ENCODE assay signal across 8 cellular contexts in the genomic region with DNA sequence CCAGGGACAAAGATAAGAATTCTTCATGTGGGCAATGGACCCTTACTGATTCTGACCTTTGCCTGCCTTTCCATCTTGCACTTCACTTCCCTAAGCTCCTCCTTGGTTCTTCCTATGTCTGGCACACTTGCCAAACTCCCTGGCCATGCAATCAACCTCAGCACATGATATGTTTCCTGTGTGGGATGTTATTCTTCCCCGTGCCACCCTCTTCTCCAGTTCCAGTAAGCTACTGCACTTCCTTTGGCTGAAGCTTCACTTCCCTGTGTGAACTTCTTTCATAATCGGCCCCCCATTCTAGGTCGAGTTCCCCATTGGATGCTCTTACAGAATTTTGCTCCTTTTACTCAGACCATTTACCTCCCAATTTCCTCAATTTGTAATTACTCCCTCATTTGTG. TPM values are rescaled to one million over a fixed set of nuclear protein-coding genes. Genes with fewer than 3 reads are reported as not detected.
DNase-seq lines count a peak whose midpoint lies in the region; ATAC-seq and TF ChIP-seq lines count a peak whose summit lies in the region.

No MANE protein-coding gene starts in this region.

- no peaks in the 10 kb centered on the region for H3K9me3 ChIP-seq in left ventricle myocardium inferior (replicated peaks)
- no peaks in the 10 kb centered on the region for H3K9me3 ChIP-seq in transverse colon

- ATAC-seq in Right ventricle myocardium inferior (peak; percentile 71), GM19395 (IDR thresholded peaks at IDR 0.05; ENCODE audit: unreplicated experiment) (no peak), HG03025 (IDR thresholded peaks at IDR 0.05; ENCODE audit: low FRiP score, unreplicated experiment) (no peak)

- H3K27ac ChIP-seq in left ventricle myocardium inferior (replicated peaks) (no peak overlapping the region), transverse colon (peak overlapping the region in 2 of 4 donors; percentile 5 to 28)

- no peak for TF ChIP-seq EP300 in transverse colon (IDR thresholded peaks at IDR 0.05; ENCODE audit: low read depth)

- no peaks in the 10 kb centered on the region for H3K36me3 ChIP-seq in left ventricle myocardium inferior
- H3K36me3 ChIP-seq in transverse colon: no peaks in the 10 kb centered on the region

- in situ Hi-C loops in transverse colon (cut with MboI; ENCODE audit: low pct_ligation_motif_present in 1 of 4, low pct_unique_long_range_greater_than_20kb in 1 of 4, low sequenced_read_pairs in 3 of 4): no loop called here

- H3K4me1 ChIP-seq in left ventricle myocardium inferior (no peaks in the 10 kb centered on the region), transverse colon (peaks cover 0 to 4% (median 0%) of the 10 kb centered on the region in 4 donors)

- H3K4me3 ChIP-seq in left ventricle myocardium inferior: no peak overlapping the region
- H3K4me3 ChIP-seq in fibroblast of pulmonary artery (replicated peaks; ENCODE audit: low read depth, low read length): no peak overlapping the region
- no peak overlapping the region for H3K4me3 ChIP-seq in transverse colon

- TF ChIP-seq CTCF in left ventricle myocardium inferior (IDR thresholded peaks at IDR 0.05; ENCODE audit: borderline replicate concordance) (no peak), fibroblast of pulmonary artery (IDR thresholded peaks at IDR 0.05; ENCODE audit: low read length, missing control alignments) (no peak), transverse colon (IDR thresholded peaks at IDR 0.05) (no peak)

- no peak for TF ChIP-seq POLR2A in transverse colon (IDR thresholded peaks at IDR 0.05)

- 62 to 71% methylated on average over 2 to 3 of the region's 3 CpGs for WGBS in transverse colon (ENCODE audit: low coverage in 1 of 2), 2 donors

- no peak for DNase-seq in Right ventricle myocardium inferior (ENCODE audit: missing footprints)
- DNase-seq in left ventricle myocardium inferior: no peak
- peak; percentile 82 for DNase-seq in NOMO-1 treated with dmso at 0.1 percent for 144 hours (lab: John Stamatoyannopoulos, UW; ENCODE audit: unreplicated experiment)
- DNase-seq in fibroblast of pulmonary artery (ENCODE audit: low read depth): peak; percentile 37
- peak; percentile 19 for DNase-seq in transverse colon
- no peak for DNase-seq in stimulated activated naive CD4-positive, alpha-beta T cell (lab: John Stamatoyannopoulos, UW)

- H3K27me3 ChIP-seq in left ventricle myocardium inferior (ENCODE audit: low read depth) (no peaks in the 10 kb centered on the region), transverse colon (no peaks in the 10 kb centered on the region)

- intact Hi-C loops in Right ventricle myocardium inferior (cut with DNase I): no loop called here
- intact Hi-C loops in left ventricle myocardium inferior (cut with micrococcal nuclease): no loop called here
- intact Hi-C loops in transverse colon (cut with DNase I; ENCODE audit: low total_unique reads): no loop called here

RNA-seq across cellular contexts. Expression of a gene that starts 10.7 kb away (rescaled TPM):
- 25.1 TPM for total RNA-seq in Right ventricle myocardium inferior
- 25.8 TPM for total RNA-seq in left ventricle myocardium inferior
- 10 to 100 TPM; 25.9 to 69.1 (median 57.1) TPM for total RNA-seq in transverse colon

Comparison
In these comparisons a context has a peak if more than half of its experiments do, and no peak if none do; other contexts are left out.
1. DNase-seq: peak in NOMO-1 treated with dmso at 0.1 percent for 144 hours (single experiment), fibroblast of pulmonary artery (single experiment) and transverse colon (single experiment); none in Right ventricle myocardium inferior (single experiment), left ventricle myocardium inferior (single experiment) and stimulated activated naive CD4-positive, alpha-beta T cell (0 of 6).